Comparison of ENCODE assay signal across 1 cellular context in the genomic region with DNA sequence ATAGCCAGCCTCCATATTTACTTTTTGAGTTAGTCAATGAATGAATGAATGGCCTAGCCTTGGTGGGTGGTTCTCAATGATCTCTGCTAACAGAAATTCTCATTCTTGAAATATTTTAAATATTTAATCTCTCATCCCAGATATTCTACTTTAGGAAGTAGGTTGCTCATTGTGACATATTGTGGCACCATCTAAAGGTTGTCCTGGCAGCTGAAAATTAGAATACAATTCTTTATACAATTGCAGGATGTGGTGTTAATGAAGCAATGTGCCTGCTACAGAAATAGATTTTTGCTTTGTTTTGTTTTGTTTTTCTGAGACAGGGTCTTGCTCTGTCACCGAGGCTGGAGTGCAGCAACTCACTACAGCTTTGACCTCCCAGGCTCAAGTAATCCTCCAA.
TF ChIP-seq lines count a peak whose summit lies in the region.

No MANE protein-coding gene starts in this region.

TF ChIP-seq in HCT116, 20 proteins besides CTCF, POLR2A, EP300 and RAD21 (continued from another document):
- TF ChIP-seq, protein P1, sequence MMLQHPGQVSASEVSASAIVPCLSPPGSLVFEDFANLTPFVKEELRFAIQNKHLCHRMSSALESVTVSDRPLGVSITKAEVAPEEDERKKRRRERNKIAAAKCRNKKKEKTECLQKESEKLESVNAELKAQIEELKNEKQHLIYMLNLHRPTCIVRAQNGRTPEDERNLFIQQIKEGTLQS (IDR thresholded peaks at IDR 0.05) = no peak
- TF ChIP-seq, protein P2, sequence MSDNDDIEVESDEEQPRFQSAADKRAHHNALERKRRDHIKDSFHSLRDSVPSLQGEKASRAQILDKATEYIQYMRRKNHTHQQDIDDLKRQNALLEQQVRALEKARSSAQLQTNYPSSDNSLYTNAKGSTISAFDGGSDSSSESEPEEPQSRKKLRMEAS (IDR thresholded peaks at IDR 0.05) = no peak
